Comparison of ENCODE assay signal across 25 cellular contexts in genomic region chr2:39484206-39484605, GRCh38. TPM values are rescaled to one million over a fixed set of nuclear protein-coding genes. Genes with fewer than 3 reads are reported as not detected.
DNase-seq lines count a peak whose midpoint lies in the region; ATAC-seq, FAIRE-seq and TF ChIP-seq lines count a peak whose summit lies in the region.
"Had no signal": no experiment of that assay in that cellular context is flagged by ENCODE, and none has a peak within 500 bp of the region (broad histone marks: within the 10 kb centered on the region; RNA-seq: fewer than 3 reads in every experiment).

No MANE protein-coding gene starts in this region.

- POLR2A ChIA-PET in HepG2 (lab: Yijun Ruan, JAX) = no interaction called here

- DNase-seq in HepG2 (ENCODE audit: low spot score) = no peak
- peak; percentile 50 for DNase-seq in cerebellar cortex (ENCODE audit: low spot score)
- no peak for DNase-seq in right lobe of liver
- peak; percentile 24 for DNase-seq in testis
- DNase-seq in T-helper 9 cell = no peak
- no peak for DNase-seq in NCI-H774 (lab: John Stamatoyannopoulos, UW)
- DNase-seq: activated B cell treated with CpG ODN at 0.5 μM for 24 hours; activated CD4-positive, alpha-beta T cell treated with anti-CD3 and anti-CD28 coated beads, Interleukin-2, amount 10 ng/mL, durations not matched to agents 7 days and 5 days; activated gamma-delta T cell; activated naive CD8-positive, alpha-beta T cell treated with anti-CD3 and anti-CD28 coated beads for 36 hours; activated T-cell treated with anti-CD3 and anti-CD28 coated beads, Interleukin-2, amount 50 U/mL, for 4 hours; aorta; DMS53; effector memory CD4-positive, alpha-beta T cell; kidney; mammary epithelial cell; NCI-H146; NCI-H345; stimulated activated CD4-positive, alpha-beta T cell treated with anti-CD3 and anti-CD28 coated beads, Interleukin-1b, Interleukin-23, amount 100 ng/mL, for 48 hours; stimulated activated naive CD8-positive, alpha-beta T cell treated with anti-CD3 and anti-CD28 coated beads, Interleukin-15, amount 100 ng/mL, for 72 hours; tibial artery had no signal

- TF ChIP-seq EP300 in HepG2 (IDR thresholded peaks at IDR 0.05; ENCODE audit: low read depth in 2 of 2, low read length in 2 of 2) = no peak
- no peak for TF ChIP-seq EP300 in HepG2 (CRISPR knock-in tag; IDR thresholded peaks at IDR 0.05; ENCODE audit: borderline replicate concordance)

- no peaks in the 10 kb centered on the region for H3K9me3 ChIP-seq in liver (ENCODE audit: control insufficient read depth in 4 of 4, low read length in 3 of 4)
- no peaks in the 10 kb centered on the region for H3K9me3 ChIP-seq in HepG2 (ENCODE audit: low read length)
- H3K9me3 ChIP-seq in right lobe of liver = no peaks in the 10 kb centered on the region
- no peaks in the 10 kb centered on the region for H3K9me3 ChIP-seq in testis
- H3K9me3 ChIP-seq: tibial artery had no signal

- no peak for TF ChIP-seq CTCF in liver (IDR thresholded peaks at IDR 0.05; ENCODE audit: low read depth, low read length, missing input control)
- no peak for TF ChIP-seq CTCF in HepG2 (CRISPR knock-in tag; IDR thresholded peaks at IDR 0.05)
- no peak for TF ChIP-seq CTCF in right lobe of liver (IDR thresholded peaks at IDR 0.05)
- TF ChIP-seq CTCF in testis (IDR thresholded peaks at IDR 0.05) = no peak

- H3K27me3 ChIP-seq in liver (ENCODE audit: control insufficient read depth in 4 of 4, insufficient read depth in 4 of 4, low read length in 3 of 4) (no peaks in the 10 kb centered on the region), HepG2 (ENCODE audit: control insufficient read depth in 1 of 2, insufficient read depth in 2 of 2, low read length in 2 of 2) (no peaks in the 10 kb centered on the region), right lobe of liver (no peaks in the 10 kb centered on the region), testis (no peaks in the 10 kb centered on the region)
- H3K27me3 ChIP-seq: tibial artery had no signal

- TF ChIP-seq POLR2A in HepG2 (IDR thresholded peaks at IDR 0.05; ENCODE audit: insufficient read depth in 1 of 2, low read depth in 2 of 2, low read length in 2 of 2) (no peak), right lobe of liver (IDR thresholded peaks at IDR 0.05) (no peak), testis (IDR thresholded peaks at IDR 0.05) (no peak)

- TF ChIP-seq RAD21 in liver (IDR thresholded peaks at IDR 0.05) = no peak
- TF ChIP-seq RAD21 in HepG2 (CRISPR knock-in tag; IDR thresholded peaks at IDR 0.05) = no peak

- H3K27ac ChIP-seq in liver (ENCODE audit: low read depth in 1 of 2, low read length in 2 of 2) (no peak overlapping the region), HepG2 (ENCODE audit: extremely low read length, insufficient read depth, low read length) (no peak overlapping the region), right lobe of liver (peak overlapping the region in 2 of 3 donors; percentile 10 to 24), testis (no peak overlapping the region)
- H3K27ac ChIP-seq: coronary artery, tibial artery had no signal

- no peak overlapping the region for H3K4me2 ChIP-seq in HepG2 (ENCODE audit: low read depth, low read length)

- H3K4me1 ChIP-seq in liver (ENCODE audit: control insufficient read depth in 4 of 4, insufficient read depth in 4 of 4, low read length in 3 of 4) (no peaks in the 10 kb centered on the region), HepG2 (ENCODE audit: insufficient read depth, low read length) (peaks cover 12% of the 10 kb centered on the region), right lobe of liver (no peaks in the 10 kb centered on the region), testis (peaks cover 2% of the 10 kb centered on the region)

- H3K36me3 ChIP-seq in liver (ENCODE audit: control insufficient read depth in 4 of 4, insufficient read depth in 3 of 4, low read depth in 1 of 4, low read length in 3 of 4) = no peaks in the 10 kb centered on the region
- H3K36me3 ChIP-seq in HepG2 (replicated peaks in 1 of 2; ENCODE audit: control insufficient read depth in 1 of 2, insufficient read depth in 2 of 2, low read length in 2 of 2) = no peaks in the 10 kb centered on the region
- no peaks in the 10 kb centered on the region for H3K36me3 ChIP-seq in right lobe of liver
- H3K36me3 ChIP-seq in testis (ENCODE audit: low read depth, missing control alignments) = no peaks in the 10 kb centered on the region
- H3K36me3 ChIP-seq: tibial artery had no signal

- H3K4me3 ChIP-seq in liver (ENCODE audit: low read depth in 1 of 3, low read length in 3 of 3) = no peak overlapping the region
- no peak overlapping the region for H3K4me3 ChIP-seq in HepG2 (replicated peaks in 1 of 3; ENCODE audit: insufficient read depth in 1 of 3, low read depth in 2 of 3, low read length in 3 of 3)
- no peak overlapping the region for H3K4me3 ChIP-seq in right lobe of liver
- H3K4me3 ChIP-seq in testis = no peak overlapping the region
- H3K4me3 ChIP-seq: coronary artery, tibial artery had no signal

- no peaks in the 10 kb centered on the region for H3K79me2 ChIP-seq in HepG2 (ENCODE audit: insufficient read depth, low read length)

- no peak overlapping the region for H3K9ac ChIP-seq in liver (ENCODE audit: low read depth in 1 of 2, low read length in 2 of 2)
- H3K9ac ChIP-seq in HepG2 (ENCODE audit: insufficient read depth, low read depth, low read length) = no peak overlapping the region

- in situ Hi-C loops in HepG2 (cut with HindIII; ENCODE audit: extremely low pct_ligation_motif_present, low pct_unique_long_range_greater_than_20kb) = no loop called here

- CTCF ChIA-PET in HepG2 (lab: Yijun Ruan, JAX; ENCODE audit: low intra/inter-chr PET ratio, low total read pairs) = no interaction called here

- BruUV-seq in HepG2 (replicated peaks; lab: Mats Ljungman, UMichigan) = no TSS peak

- no peak for FAIRE-seq in HepG2 (lab: Jason Lieb, UNC)
- FAIRE-seq: kidney, RCC 7860 had no signal

- H4K20me1 ChIP-seq in HepG2 (ENCODE audit: insufficient read depth, low read length) = no peaks in the 10 kb centered on the region

- H2AFZ ChIP-seq in HepG2 (ENCODE audit: low read length) = no peak overlapping the region

- intact Hi-C loops in HepG2 (cut with micrococcal nuclease; ENCODE audit: unreplicated experiment) = no loop called here
- intact Hi-C loops in right lobe of liver (cut with DNase I) = no loop called here
- intact Hi-C loops in testis (cut with DNase I; ENCODE audit: low total_unique reads) = no loop called here

- ATAC-seq in HepG2 = no peak
- peak in 3 of 4 donors; percentile 12 to 27 (median 15) for ATAC-seq in right lobe of liver
- no peak for ATAC-seq in HG03342 (IDR thresholded peaks at IDR 0.05; ENCODE audit: unreplicated experiment)
- ATAC-seq: activated T-cell treated with anti-CD3 and anti-CD28 coated beads, Interleukin-2, amount 50 U/mL, for 4 hours; stimulated activated naive CD8-positive, alpha-beta T cell treated with anti-CD3 and anti-CD28 coated beads, Interleukin-15, amount 100 ng/mL, for 72 hours had no signal

TF ChIP-seq in liver, 16 proteins besides CTCF, POLR2A, EP300 and RAD21:
- TF ChIP-seq NR2F2 (IDR thresholded peaks at IDR 0.05) = peak; percentile 1
- TF ChIP-seq JUND (IDR thresholded peaks at IDR 0.05) = no peak

TF ChIP-seq in HepG2, 621 proteins besides CTCF, POLR2A, EP300 and RAD21 (continues in another document):
- no peak for TF ChIP-seq ZNF343 (CRISPR knock-in tag; IDR thresholded peaks at IDR 0.05)
- no peak for TF ChIP-seq POLR2AphosphoS5 (IDR thresholded peaks at IDR 0.05; ENCODE audit: low read depth, low read length)
- no peak for TF ChIP-seq PHF5A (CRISPR knock-in tag; IDR thresholded peaks at IDR 0.05; ENCODE audit: low read depth, unreplicated experiment)
- no peak for TF ChIP-seq SRSF4 (IDR thresholded peaks at IDR 0.05; ENCODE audit: low read depth, low read length, poor library complexity, severe bottlenecking)
- TF ChIP-seq LCORL (IDR thresholded peaks at IDR 0.05) = no peak
- no peak for TF ChIP-seq LCORL (CRISPR knock-in tag; IDR thresholded peaks at IDR 0.05)
- no peak for TF ChIP-seq ZNF275 (CRISPR knock-in tag; IDR thresholded peaks at IDR 0.05; ENCODE audit: borderline replicate concordance)

RNA-seq across cellular contexts. Expression of gene MAP4K3, which starts 47.1 kb away (rescaled TPM):
- total RNA-seq in liver (10 to 100 TPM; 14.5 to 23.8 TPM), HepG2 (2016; rRNA removed; fragmentation: Illumina TruSeq; extraction: Trizol) (45.9 and 49.6 TPM in 2 replicates), right lobe of liver (10 to 100 TPM; 14.5 to 24.8 (median 17.1) TPM), testis (10 to 100 TPM; 58.8 to 59.6 TPM)
- polyA plus RNA-seq in liver (1 to 10 TPM; 6.2 to 7.3 TPM), HepG2 (2011; rRNA removed) (38.9 and 53.2 TPM in 2 replicates), testis (ENCODE audit: insufficient read depth, low read depth, low replicate concordance) (37.6 TPM)
- total RNA-seq in HepG2 (2016; cell fraction: cytosol; rRNA removed; fragmentation: Illumina TruSeq; extraction: Trizol; ENCODE audit: low read depth) = 9.3 and 11.7 TPM in 2 replicates
- 46.7 and 48.9 TPM in 2 replicates for total RNA-seq in HepG2 (2016; cell fraction: insoluble cytoplasmic fraction; rRNA removed; fragmentation: Illumina TruSeq; extraction: Trizol)
- 17.7 and 20.9 TPM in 2 replicates for total RNA-seq in HepG2 (2016; cell fraction: membrane; rRNA removed; fragmentation: Illumina TruSeq; extraction: Trizol)
- 85.1 and 105 TPM in 2 replicates for total RNA-seq in HepG2 (2016; cell fraction: nucleus; rRNA removed; fragmentation: Illumina TruSeq; extraction: Trizol)
- 15.2 and 25.2 TPM in 2 replicates for polyA plus RNA-seq in HepG2 (2011; cell fraction: cytosol; rRNA removed)
- polyA plus RNA-seq in HepG2 (2011; cell fraction: nucleus; rRNA removed) = 42.0 and 43.8 TPM in 2 replicates
- 42.7 and 67.4 TPM in 2 replicates for polyA plus RNA-seq in HepG2 (2012)
- 3.1 and 3.5 TPM in 2 replicates for polyA plus RNA-seq in HepG2 (2016; cell fraction: cytosol; fragmentation: Illumina TruSeq; extraction: Trizol; ENCODE audit: low read depth)
- polyA plus RNA-seq in HepG2 (2016; cell fraction: insoluble cytoplasmic fraction; fragmentation: Illumina TruSeq; extraction: Trizol; ENCODE audit: low read depth) = 44.4 and 45.5 TPM in 2 replicates
- 8.1 and 8.9 TPM in 2 replicates for polyA plus RNA-seq in HepG2 (2016; cell fraction: membrane; fragmentation: Illumina TruSeq; extraction: Trizol; ENCODE audit: low read depth)
- polyA plus RNA-seq in HepG2 (2016; cell fraction: nucleus; fragmentation: Illumina TruSeq; extraction: Trizol; ENCODE audit: insufficient read depth, low read depth) = 91.5 and 93.7 TPM in 2 replicates
- polyA minus RNA-seq in HepG2 (2011; rRNA and poly(A)+ RNA removed; ENCODE audit: low replicate concordance) = 4.5 and 18.5 TPM in 2 replicates
- 40.5 and 40.9 TPM in 2 replicates for polyA minus RNA-seq in HepG2 (2011; cell fraction: cytosol; rRNA and poly(A)+ RNA removed)
- polyA minus RNA-seq in HepG2 (2011; cell fraction: nucleus; rRNA and poly(A)+ RNA removed) = 370 and 413 TPM in 2 replicates

Comparison
In these comparisons a context has a peak if more than half of its experiments do, and no peak if none do; other contexts are left out.
1. H3K27ac ChIP-seq: peak in right lobe of liver (2 of 3); none in liver (0 of 2), HepG2 (single experiment) and testis (0 of 2).
2. ATAC-seq: peak in right lobe of liver (3 of 4); none in HepG2 (single experiment) and HG03342 (single experiment).
3. DNase-seq: peak in cerebellar cortex (single experiment) and testis (single experiment); none in HepG2 (single experiment), right lobe of liver (0 of 3), T-helper 9 cell (single experiment) and NCI-H774 (single experiment).